Comparison of ENCODE assay signal across 17 cellular contexts in genomic region chr9:87081523-87081922, GRCh38.
A peak's percentile ranks its signal among the peaks of the same experiment; 100 is the strongest.
DNase-seq lines count a peak whose midpoint lies in the region; ATAC-seq and TF ChIP-seq lines count a peak whose summit lies in the region.
"Had no signal": no experiment of that assay in that cellular context is flagged by ENCODE, and none has a peak within 500 bp of the region (broad histone marks: within the 10 kb centered on the region; RNA-seq: fewer than 3 reads in every experiment).

No MANE protein-coding gene starts in this region.

- DNase-seq in sciatic nerve (ENCODE audit: low spot score) = no peak
- DNase-seq in uterus = no peak
- no peak for DNase-seq in tibial artery
- no peak for DNase-seq in activated CD4-positive, alpha-beta T cell treated with anti-CD3 and anti-CD28 coated beads for 1 hour
- DNase-seq: ACHN; C1 segment of cervical spinal cord; CD4-positive, CD25-positive, alpha-beta regulatory T cell; CD8-positive, alpha-beta memory T cell; COR-L47; DMS 273 treated with DMSO at 0.1 percent for 48 hours; DMS53; DND-41 had no signal

- H3K9me3 Mint-ChIP-seq in nephron = peaks cover 21% of the 10 kb centered on the region

- peak; percentile 58 for ATAC-seq in sciatic nerve
- ATAC-seq in HG03565 (IDR thresholded peaks at IDR 0.05; ENCODE audit: unreplicated experiment) = no peak

- H3K36me3 Mint-ChIP-seq in nephron (ENCODE audit: low read depth) = peaks cover 1% of the 10 kb centered on the region
- H3K36me3 Mint-ChIP-seq: CD4-positive, CD25-positive, alpha-beta regulatory T cell; CD8-positive, alpha-beta memory T cell had no signal

- H3K9me3 ChIP-seq in uterus (no peaks in the 10 kb centered on the region), tibial artery (no peaks in the 10 kb centered on the region)
- H3K9me3 ChIP-seq: BE2C, HAP-1 had no signal

- H3K4me3 ChIP-seq in uterus (no peak overlapping the region), tibial artery (no peak overlapping the region)
- H3K4me3 ChIP-seq: GM23248, HAP-1 had no signal

- no peak for TF ChIP-seq POLR2A in uterus (IDR thresholded peaks at IDR 0.05)

- H3K36me3 ChIP-seq in uterus (no peaks in the 10 kb centered on the region), tibial artery (no peaks in the 10 kb centered on the region)
- H3K36me3 ChIP-seq: BE2C, HAP-1 had no signal

- peak overlapping the region in 2 of 3 experiments; percentile 42 to 93 for H3K27ac Mint-ChIP-seq in nephron
- H3K27ac Mint-ChIP-seq: CD4-positive, CD25-positive, alpha-beta regulatory T cell; CD8-positive, alpha-beta memory T cell had no signal

- intact Hi-C loops in sciatic nerve (cut with DNase I) (no loop called here), uterus (cut with DNase I; ENCODE audit: low total_unique reads) (no loop called here), tibial artery (cut with DNase I; ENCODE audit: low total_unique reads) (no loop called here)

- H3K27me3 ChIP-seq in uterus (no peaks in the 10 kb centered on the region), tibial artery (no peaks in the 10 kb centered on the region)
- H3K27me3 ChIP-seq: BE2C had no signal

- no peak overlapping the region for H3K4me3 Mint-ChIP-seq in nephron
- H3K4me3 Mint-ChIP-seq: CD4-positive, CD25-positive, alpha-beta regulatory T cell; CD8-positive, alpha-beta memory T cell had no signal

- H3K4me1 ChIP-seq in uterus = no peaks in the 10 kb centered on the region
- no peaks in the 10 kb centered on the region for H3K4me1 ChIP-seq in tibial artery
- H3K4me1 ChIP-seq: BE2C, HAP-1 had no signal

- H3K4me1 Mint-ChIP-seq in nephron = peaks cover 49% of the 10 kb centered on the region
- H3K4me1 Mint-ChIP-seq: CD4-positive, CD25-positive, alpha-beta regulatory T cell; CD8-positive, alpha-beta memory T cell had no signal

- TF ChIP-seq CTCF in nephron (IDR thresholded peaks at IDR 0.05; ENCODE audit: unreplicated experiment in 3 of 3) (no peak), uterus (IDR thresholded peaks at IDR 0.05) (no peak), tibial artery (IDR thresholded peaks at IDR 0.05) (no peak)

- peak overlapping the region; percentile 68 to 76 for H3K27ac ChIP-seq in uterus
- no peak overlapping the region for H3K27ac ChIP-seq in tibial artery
- H3K27ac ChIP-seq: GM23248 had no signal

- H3K27me3 Mint-ChIP-seq in nephron (ENCODE audit: low read depth) = no peaks in the 10 kb centered on the region
- H3K27me3 Mint-ChIP-seq: CD4-positive, CD25-positive, alpha-beta regulatory T cell had no signal

Comparison
In these comparisons a context has a peak if more than half of its experiments do, and no peak if none do; other contexts are left out.
1. H3K27ac ChIP-seq: peak in uterus (2 of 2); none in tibial artery (0 of 2).